Comparison of ENCODE assay signal across 8 cellular contexts in genomic region chr1:43565600-43566360, GRCh38. TPM values are rescaled to one million over a fixed set of nuclear protein-coding genes. Genes with fewer than 3 reads are reported as not detected.
A peak's percentile ranks its signal among the peaks of the same experiment; 100 is the strongest.
DNase-seq lines count a peak whose midpoint lies in the region; TF ChIP-seq lines count a peak whose summit lies in the region.

No MANE protein-coding gene starts in this region.

- in situ Hi-C loops in KBM-7 (cut with MboI; ENCODE audit: low pct_unique_long_range_greater_than_20kb, low sequenced_read_pairs): no loop called here

- no peaks in the 10 kb centered on the region for H3K9me3 Mint-ChIP-seq in endothelial cell (ENCODE audit: unreplicated experiment)

- intact Hi-C loops in A673 (cut with micrococcal nuclease; ENCODE audit: unreplicated experiment): no loop called here

- CTCF ChIA-PET in A673 (lab: Charles Lee): interaction anchor here (1.1 kb wide), 1 partner anchor 11 kb away, joined by 3 read pairs; no protein-coding TSS in a partner anchor

- H3K4me3 ChIP-seq in A673 (ENCODE audit: low read depth, low read length, poor library complexity, severe bottlenecking): peak overlapping the region; percentile 28
- peak overlapping the region; percentile 28 for H3K4me3 ChIP-seq in HFF-Myc (replicated peaks; ENCODE audit: low read depth, low read length)
- H3K4me3 ChIP-seq in stomach smooth muscle (ENCODE audit: low read length in 2 of 2): peak overlapping the region; percentile 73 to 78

- peaks cover 19% of the 10 kb centered on the region for H3K4me1 Mint-ChIP-seq in endothelial cell (ENCODE audit: unreplicated experiment)

- peak; percentile 80 for DNase-seq in A673 (ENCODE audit: low spot score)
- DNase-seq in HFF-Myc (ENCODE audit: extremely low read depth, low read depth): no peak
- DNase-seq in activated CD4-positive, alpha-beta T cell treated with anti-CD3 and anti-CD28 coated beads, Interleukin-2, amount 50 U/mL, for 48 hours: peak; percentile 63 to 72
- DNase-seq in endothelial cell (ENCODE audit: low spot score): peak; percentile 66
- DNase-seq in mucosa of gallbladder (ENCODE audit: low spot score): peak; percentile 31
- DNase-seq in NCI-H2081 treated with DMSO at 0.1 percent for 48 hours (lab: John Stamatoyannopoulos, UW): no peak
- DNase-seq in KBM-7: no peak

- H3K36me3 ChIP-seq in A673 (ENCODE audit: insufficient read depth, low read length, poor library complexity, severe bottlenecking): peaks cover 6% of the 10 kb centered on the region
- H3K36me3 ChIP-seq in stomach smooth muscle (ENCODE audit: control insufficient read depth in 2 of 2, insufficient read depth in 2 of 2, low read length in 2 of 2): peaks cover 0 to 4% of the 10 kb centered on the region in 2 donors

- H3K27me3 Mint-ChIP-seq in endothelial cell (ENCODE audit: unreplicated experiment): peaks cover 11% of the 10 kb centered on the region

- peak overlapping the region; percentile 21 to 48 for H3K9ac ChIP-seq in stomach smooth muscle (ENCODE audit: low read length in 2 of 2)

- H3K27ac ChIP-seq in A673 (ENCODE audit: low read depth, low read length, poor library complexity, severe bottlenecking): no peak overlapping the region
- no peak overlapping the region for H3K27ac ChIP-seq in stomach smooth muscle (ENCODE audit: low read length)

- no peak overlapping the region for H3K4me3 Mint-ChIP-seq in endothelial cell (ENCODE audit: unreplicated experiment)

- H3K4me1 ChIP-seq in A673 (ENCODE audit: insufficient read depth, low read length, poor library complexity, severe bottlenecking) (peaks cover 23% of the 10 kb centered on the region), stomach smooth muscle (ENCODE audit: control insufficient read depth, insufficient read depth, low read length) (peaks cover 29% of the 10 kb centered on the region)

- no TSS peak for BruUV-seq in A673 (replicated peaks; lab: Mats Ljungman, UMichigan)

- peaks cover under 1% of the 10 kb centered on the region for H3K36me3 Mint-ChIP-seq in endothelial cell (ENCODE audit: low read depth, unreplicated experiment)

- POLR2A ChIA-PET in A673 (lab: Charles Lee; ENCODE audit: low non-redundant PET): interaction anchor here (0.6 kb wide), 1 partner anchor 453 kb away, joined by 3 read pairs; no protein-coding TSS in a partner anchor

- H3K27me3 ChIP-seq in A673 (replicated peaks; ENCODE audit: insufficient read depth, low read depth, low read length, poor library complexity) (no peaks in the 10 kb centered on the region), stomach smooth muscle (ENCODE audit: control insufficient read depth in 1 of 2, insufficient read depth in 2 of 2, low read length in 2 of 2) (no peaks in the 10 kb centered on the region)

- H3K27ac Mint-ChIP-seq in endothelial cell (ENCODE audit: unreplicated experiment): no peak overlapping the region

- H3K9me3 ChIP-seq in A673 (ENCODE audit: low read depth, low read length, poor library complexity, severe bottlenecking) (no peaks in the 10 kb centered on the region), stomach smooth muscle (ENCODE audit: control insufficient read depth in 2 of 2, low read length in 2 of 2) (no peaks in the 10 kb centered on the region)

- TF ChIP-seq CTCF in A673 (conservative IDR thresholded peaks at IDR 0.05; ENCODE audit: low read depth, low read length): no peak
- no peak for TF ChIP-seq CTCF in HFF-Myc (IDR thresholded peaks at IDR 0.05; ENCODE audit: low read depth, low read length, missing control alignments)
- TF ChIP-seq CTCF in endothelial cell (IDR thresholded peaks at IDR 0.05; ENCODE audit: unreplicated experiment): no peak

RNA-seq across cellular contexts. Expression of gene PTPRF, which starts 35.1 kb away (rescaled TPM):
- total RNA-seq in A673 (2021): 110 and 118 TPM in 2 replicates
- total RNA-seq in endothelial cell (ENCODE audit: unreplicated experiment): 145 TPM
- 478 TPM for total RNA-seq in mucosa of gallbladder

Comparison
In these comparisons a context has a peak if more than half of its experiments do, and no peak if none do; other contexts are left out.
1. DNase-seq: peak in A673 (single experiment), activated CD4-positive, alpha-beta T cell treated with anti-CD3 and anti-CD28 coated beads, Interleukin-2, amount 50 U/mL, for 48 hours (2 of 2), endothelial cell (single experiment) and mucosa of gallbladder (single experiment); none in HFF-Myc (single experiment), NCI-H2081 treated with DMSO at 0.1 percent for 48 hours (single experiment) and KBM-7 (single experiment).
2. Peak in every context shown above with its lines, with median percentiles within 50 percentile points of each other: H3K4me3 ChIP-seq.